Comparison of ENCODE assay signal across 20 cellular contexts in genomic region chr22:31227186-31227585, GRCh38. TPM values are rescaled to one million over a fixed set of nuclear protein-coding genes. Genes with fewer than 3 reads are reported as not detected.
DNase-seq lines count a peak whose midpoint lies in the region; ATAC-seq and TF ChIP-seq lines count a peak whose summit lies in the region.
"Had no signal": no experiment of that assay in that cellular context is flagged by ENCODE, and none has a peak within 500 bp of the region (broad histone marks: within the 10 kb centered on the region; RNA-seq: fewer than 3 reads in every experiment).

No MANE protein-coding gene starts in this region.

- in situ Hi-C loops in transverse colon (cut with MboI; ENCODE audit: low pct_ligation_motif_present in 1 of 4, low pct_unique_long_range_greater_than_20kb in 1 of 4, low sequenced_read_pairs in 3 of 4) = no loop called here

- H3K27ac Mint-ChIP-seq in activated naive CD4-positive, alpha-beta T cell treated with anti-CD3 and anti-CD28 coated beads, Interleukin-2, amount 50 U/mL, for 24 hours = peak overlapping the region; percentile 79
- peak overlapping the region in 7 of 10 donors; percentile 0 to 60 (median 39) for H3K27ac Mint-ChIP-seq in naive thymus-derived CD8-positive, alpha-beta T cell
- H3K27ac Mint-ChIP-seq: GM23338 had no signal

- intact Hi-C loops in colonic mucosa (cut with DNase I) (no loop called here), transverse colon (cut with DNase I; ENCODE audit: low total_unique reads) (no loop called here), posterior vena cava (cut with DNase I) (no loop called here)

- peaks cover 54% of the 10 kb centered on the region for H3K4me1 Mint-ChIP-seq in activated naive CD4-positive, alpha-beta T cell treated with anti-CD3 and anti-CD28 coated beads, Interleukin-2, amount 50 U/mL, for 24 hours
- peaks cover 30 to 55% (median 46%) of the 10 kb centered on the region in 4 donors for H3K4me1 Mint-ChIP-seq in naive thymus-derived CD8-positive, alpha-beta T cell

- H3K9ac ChIP-seq in colonic mucosa (ENCODE audit: low read depth in 2 of 2, low read length in 2 of 2) = peak overlapping the region in 1 of 2 donors; percentile 5

- ATAC-seq in naive thymus-derived CD8-positive, alpha-beta T cell = no peak
- ATAC-seq: GM23338 had no signal

- DNase-seq in activated naive CD4-positive, alpha-beta T cell treated with anti-CD3 and anti-CD28 coated beads, Interleukin-2, amount 50 U/mL, for 16 hours = no peak
- DNase-seq in colonic mucosa (peak; percentile 67), transverse colon (peak; percentile 55), cerebellum (ENCODE audit: low spot score) (no peak), posterior vena cava (ENCODE audit: low spot score) (no peak), NCI-H774 (lab: John Stamatoyannopoulos, UW) (no peak)
- DNase-seq in naive thymus-derived CD8-positive, alpha-beta T cell = no peak
- DNase-seq: activated effector memory CD4-positive, alpha-beta T cell treated with Interleukin-2 at 50 U/mL for 16 hours; amniotic stem cell; effector CD8-positive, alpha-beta T cell; esophagus squamous epithelium; IMR-90; kidney glomerular epithelial cell; mesenchymal stem cell; NCI-H1417 treated with DMSO at 0.1 percent for 48 hours; NCI-H2107 had no signal

- no peak overlapping the region for H3K4me3 Mint-ChIP-seq in activated naive CD4-positive, alpha-beta T cell treated with anti-CD3 and anti-CD28 coated beads, Interleukin-2, amount 50 U/mL, for 24 hours
- H3K4me3 Mint-ChIP-seq in naive thymus-derived CD8-positive, alpha-beta T cell = no peak overlapping the region
- H3K4me3 Mint-ChIP-seq: GM23338, neural crest cell had no signal

- H3K9me3 Mint-ChIP-seq in activated naive CD4-positive, alpha-beta T cell treated with anti-CD3 and anti-CD28 coated beads, Interleukin-2, amount 50 U/mL, for 24 hours = no peaks in the 10 kb centered on the region
- no peaks in the 10 kb centered on the region for H3K9me3 Mint-ChIP-seq in naive thymus-derived CD8-positive, alpha-beta T cell
- H3K9me3 Mint-ChIP-seq: GM23338, neural crest cell had no signal

- H3K9me3 ChIP-seq in colonic mucosa (no peaks in the 10 kb centered on the region), transverse colon (no peaks in the 10 kb centered on the region)
- H3K9me3 ChIP-seq: esophagus squamous epithelium had no signal

- H3K27me3 ChIP-seq in colonic mucosa (no peaks in the 10 kb centered on the region), transverse colon (no peaks in the 10 kb centered on the region)
- H3K27me3 ChIP-seq: esophagus squamous epithelium had no signal

- peaks cover 2% of the 10 kb centered on the region for H3K36me3 Mint-ChIP-seq in activated naive CD4-positive, alpha-beta T cell treated with anti-CD3 and anti-CD28 coated beads, Interleukin-2, amount 50 U/mL, for 24 hours
- H3K36me3 Mint-ChIP-seq in naive thymus-derived CD8-positive, alpha-beta T cell = peaks cover 0 to 18% (median 3%) of the 10 kb centered on the region in 3 donors

- peak; percentile 47 for TF ChIP-seq POLR2A in transverse colon (IDR thresholded peaks at IDR 0.05)

- peaks cover 34% of the 10 kb centered on the region for H3K4me1 ChIP-seq in colonic mucosa
- peaks cover 43 to 98% (median 80%) of the 10 kb centered on the region in 4 donors for H3K4me1 ChIP-seq in transverse colon

- no peaks in the 10 kb centered on the region for H3K36me3 ChIP-seq in colonic mucosa
- H3K36me3 ChIP-seq in transverse colon = no peaks in the 10 kb centered on the region

- TF ChIP-seq CTCF in colonic mucosa (IDR thresholded peaks at IDR 0.05) (no peak), transverse colon (IDR thresholded peaks at IDR 0.05) (no peak)

- 13% methylated on average over 1 of the region's 1 CpG; no CpG with 5 or more reads in 1 of the 2 donors for WGBS in transverse colon (ENCODE audit: low coverage in 1 of 2), 2 donors

- no peak for TF ChIP-seq EP300 in transverse colon (IDR thresholded peaks at IDR 0.05; ENCODE audit: low read depth)

- peak overlapping the region; percentile 81 for H3K27ac ChIP-seq in colonic mucosa
- H3K27ac ChIP-seq in transverse colon = peak overlapping the region; percentile 85 to 90 (median 88)
- H3K27ac ChIP-seq: C4-2B had no signal

- POLR2A ChIA-PET in naive thymus-derived CD8-positive, alpha-beta T cell (lab: Charles Lee) = interaction anchor here (1.1 to 3.7 kb wide), 4 partner anchors 9 to 52 kb away, joined by 3 to 11 read pairs (median 4); partner anchors contain the start of gene LIMK2

- H3K4me3 ChIP-seq in colonic mucosa = no peak overlapping the region
- no peak overlapping the region for H3K4me3 ChIP-seq in transverse colon
- H3K4me3 ChIP-seq: esophagus squamous epithelium, GM23338 had no signal

- H3K27me3 Mint-ChIP-seq in activated naive CD4-positive, alpha-beta T cell treated with anti-CD3 and anti-CD28 coated beads, Interleukin-2, amount 50 U/mL, for 24 hours = no peaks in the 10 kb centered on the region
- no peaks in the 10 kb centered on the region for H3K27me3 Mint-ChIP-seq in naive thymus-derived CD8-positive, alpha-beta T cell

RNA-seq across cellular contexts. Expression of gene LIMK2, which starts 15.1 kb away (rescaled TPM):
- total RNA-seq in colonic mucosa = 100 to 1,000 TPM in 1 of 2 donors, 10 to 100 TPM in 1; 88.0 to 109 TPM
- 10 to 100 TPM; 20.7 to 26.5 TPM for total RNA-seq in naive thymus-derived CD8-positive, alpha-beta T cell
- polyA plus RNA-seq in naive thymus-derived CD8-positive, alpha-beta T cell = 10 to 100 TPM in 2 of 3 donors, 1 to 10 TPM in 1; 7.4 to 21.0 (median 12.7) TPM
- 100 to 1,000 TPM; 124 to 283 (median 210) TPM for total RNA-seq in transverse colon
- 30.6 TPM for total RNA-seq in cerebellum
- 10 to 100 TPM; 24.6 to 26.8 TPM for total RNA-seq in posterior vena cava

Comparison
In these comparisons a context has a peak if more than half of its experiments do, and no peak if none do; other contexts are left out.
1. DNase-seq: peak in colonic mucosa (single experiment) and transverse colon (single experiment); none in activated naive CD4-positive, alpha-beta T cell treated with anti-CD3 and anti-CD28 coated beads, Interleukin-2, amount 50 U/mL, for 16 hours (single experiment), naive thymus-derived CD8-positive, alpha-beta T cell (0 of 10), cerebellum (single experiment), posterior vena cava (single experiment) and NCI-H774 (single experiment).